7 cellular contexts compared by ENCODE assay signal in genomic region chr3:66150977-66151376, GRCh38.
"Had no signal": no experiment of that assay in that cellular context is flagged by ENCODE, and none has a peak within 500 bp of the region (broad histone marks: within the 10 kb centered on the region; RNA-seq: fewer than 3 reads in every experiment).

No MANE protein-coding gene starts in this region.

- FAIRE-seq: G401.6, GM12878, GM12891, GM18507, GM19239 had no signal

- H3K4me3 ChIP-seq: GM12878 had no signal

- ATAC-seq: GM12878 had no signal

- DNase-seq: GDM1, GF-D8 had no signal
